ENCODE assay signal across 1 cellular context in the genomic region with DNA sequence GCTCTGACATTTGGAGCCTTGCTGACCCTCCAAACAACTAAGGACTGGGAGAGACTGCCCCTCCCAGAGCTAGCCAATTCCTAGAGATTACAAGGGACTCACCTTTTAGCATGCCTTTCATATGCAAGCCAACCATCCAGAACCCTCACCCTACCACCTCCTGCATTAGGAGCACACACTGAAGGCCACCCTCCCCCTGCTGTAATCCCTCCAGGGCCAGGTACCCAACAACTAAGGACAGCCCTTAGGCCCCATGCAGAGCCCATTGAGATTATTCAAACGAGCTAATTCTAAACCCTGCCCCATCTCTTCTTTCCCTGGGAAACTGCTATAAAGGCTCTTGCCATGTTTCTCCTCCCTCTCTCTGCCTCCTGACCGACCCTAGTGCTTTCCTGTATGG.
A peak's percentile ranks its signal among the peaks of the same experiment; 100 is the strongest.
TF ChIP-seq lines count a peak whose summit lies in the region.

No MANE protein-coding gene starts in this region.

TF ChIP-seq in H1, 55 proteins besides CTCF, POLR2A, EP300 and RAD21:
- TF ChIP-seq RXRA (IDR thresholded peaks at IDR 0.05; ENCODE audit: insufficient read depth, low read depth, low read length) (no peak), SIRT6 (IDR thresholded peaks at IDR 0.05; ENCODE audit: low read length) (peak; percentile 42), ASH2L (IDR thresholded peaks at IDR 0.05; ENCODE audit: low read length) (peak; percentile 38), USF2 (IDR thresholded peaks at IDR 0.05; ENCODE audit: low read length) (no peak), HDAC2 (IDR thresholded peaks at IDR 0.05; ENCODE audit: borderline replicate concordance in 1 of 2, low read depth in 2 of 2, low read length in 2 of 2) (0 out of 4 replicates have a peak, but pooled peaks have one; percentile 61 to 68), CTBP2 (IDR thresholded peaks at IDR 0.05; ENCODE audit: borderline replicate concordance, insufficient read depth, insufficient read length, low read length) (peak; percentile 86), SP1 (IDR thresholded peaks at IDR 0.05; ENCODE audit: low read depth, low read length) (peak; percentile 47; the same call in 1 of the 2 replicates), CBX8 (IDR thresholded peaks at IDR 0.05; ENCODE audit: borderline replicate concordance, low read depth, low read length) (no peak), ATF2 (IDR thresholded peaks at IDR 0.05; ENCODE audit: low read length) (no peak), SIN3A (conservative IDR thresholded peaks at IDR 0.05 in 1 of 2, IDR thresholded peaks at IDR 0.05 in 1 of 2; ENCODE audit: low read depth in 1 of 2, low read length in 2 of 2) (no peak), JUND (IDR thresholded peaks at IDR 0.05; ENCODE audit: low read length) (peak; percentile 24; the same call in 1 of the 2 replicates), POU5F1 (IDR thresholded peaks at IDR 0.05; ENCODE audit: low read depth, low read length) (peak; percentile 84), ZNF274 (IDR thresholded peaks at IDR 0.05; ENCODE audit: borderline replicate concordance, extremely low read depth, low read length) (no peak), GABPA (IDR thresholded peaks at IDR 0.05; ENCODE audit: borderline replicate concordance, insufficient read depth, low read length) (no peak), NANOG (IDR thresholded peaks at IDR 0.05; ENCODE audit: insufficient read depth, low read depth, low read length, poor library complexity, severe bottlenecking) (peak; percentile 49), CHD7 (IDR thresholded peaks at IDR 0.05; ENCODE audit: insufficient replicate concordance, low read length) (peak; percentile 62), RFX5 (IDR thresholded peaks at IDR 0.05; ENCODE audit: borderline replicate concordance, low read depth, low read length) (no peak), E2F6 (IDR thresholded peaks at IDR 0.05) (no peak)
